ENCODE assay signal across 23 cellular contexts in genomic region chr19:36747750-36748149, GRCh38. TPM values are rescaled to one million over a fixed set of nuclear protein-coding genes. Genes with fewer than 3 reads are reported as not detected.
DNase-seq lines count a peak whose midpoint lies in the region; ATAC-seq and TF ChIP-seq lines count a peak whose summit lies in the region.
"Had no signal": no experiment of that assay in that cellular context is flagged by ENCODE, and none has a peak within 500 bp of the region (broad histone marks: within the 10 kb centered on the region; RNA-seq: fewer than 3 reads in every experiment).

No MANE protein-coding gene starts in this region.

- ATAC-seq in right lobe of liver: no peak
- no peak for ATAC-seq in HG03521 (IDR thresholded peaks at IDR 0.05; ENCODE audit: unreplicated experiment)
- ATAC-seq: PC-3 had no signal

- H3K9me3 ChIP-seq in liver (ENCODE audit: control insufficient read depth in 4 of 4, low read length in 3 of 4): peaks cover 52 to 81% (median 67%) of the 10 kb centered on the region in 4 donors
- H3K9me3 ChIP-seq in right lobe of liver: peaks cover 0 to 90% (median 39%) of the 10 kb centered on the region in 4 donors
- H3K9me3 ChIP-seq in muscle layer of duodenum (ENCODE audit: control insufficient read depth in 1 of 2, low read length in 2 of 2): peaks cover 75 to 95% of the 10 kb centered on the region in 2 donors

- H3K4me3 ChIP-seq in liver (ENCODE audit: low read depth in 1 of 3, low read length in 3 of 3): peak overlapping the region in 2 of 3 donors; percentile 25 to 79
- H3K4me3 ChIP-seq in right lobe of liver: no peak overlapping the region
- peak overlapping the region; percentile 43 for H3K4me3 ChIP-seq in coronary artery
- peak overlapping the region; percentile 40 to 51 for H3K4me3 ChIP-seq in muscle layer of duodenum (ENCODE audit: low read depth in 1 of 2, low read length in 2 of 2)
- H3K4me3 ChIP-seq: GM23248 had no signal

- H3K27me3 ChIP-seq in liver (ENCODE audit: control insufficient read depth in 4 of 4, insufficient read depth in 4 of 4, low read length in 3 of 4) (no peaks in the 10 kb centered on the region), right lobe of liver (no peaks in the 10 kb centered on the region), muscle layer of duodenum (ENCODE audit: low read depth, low read length) (no peaks in the 10 kb centered on the region)

- TF ChIP-seq CTCF in liver (IDR thresholded peaks at IDR 0.05; ENCODE audit: low read depth, low read length, missing input control) (no peak), right lobe of liver (IDR thresholded peaks at IDR 0.05) (no peak), coronary artery (IDR thresholded peaks at IDR 0.05) (no peak)

- DNase-seq in right lobe of liver (no peak), coronary artery (ENCODE audit: low spot score) (no peak), OCI-M2 (lab: John Stamatoyannopoulos, UW; ENCODE audit: unreplicated experiment) (no peak), superior temporal gyrus (ENCODE audit: extremely low spot score) (no peak), 8988T (no peak)
- DNase-seq: Caco-2; CD4-positive, CD25-positive, alpha-beta regulatory T cell; GM23248; HFFc6; IMR-90; Karpas-422; NCI-H1048; NCI-H1436; NCI-H1930; NCI-H226; NCI-H524; NCI-H82; PC-3 had no signal

- H3K36me3 ChIP-seq in liver (ENCODE audit: control insufficient read depth in 4 of 4, insufficient read depth in 3 of 4, low read depth in 1 of 4, low read length in 3 of 4) (peaks cover 13 to 52% (median 48%) of the 10 kb centered on the region in 4 donors), right lobe of liver (peaks cover 0 to 36% (median 6%) of the 10 kb centered on the region in 4 donors), muscle layer of duodenum (ENCODE audit: control insufficient read depth in 1 of 2, insufficient read depth in 2 of 2, low read length in 2 of 2) (peaks cover 19 to 93% of the 10 kb centered on the region in 2 donors)

- no peak for TF ChIP-seq POLR2A in right lobe of liver (IDR thresholded peaks at IDR 0.05)

- no peak for TF ChIP-seq RAD21 in liver (IDR thresholded peaks at IDR 0.05)

- intact Hi-C loops in right lobe of liver (cut with DNase I): no loop called here

- WGBS in liver: 98% methylated on average over 10 of the region's 10 CpGs
- WGBS in right lobe of liver (ENCODE audit: insufficient coverage, low coverage, low lambda C conversion rate, missing lambda C conversion rate): 99% methylated on average over 10 of the region's 10 CpGs

- H3K27ac ChIP-seq in liver (ENCODE audit: low read depth in 1 of 2, low read length in 2 of 2): no peak overlapping the region
- no peak overlapping the region for H3K27ac ChIP-seq in right lobe of liver
- no peak overlapping the region for H3K27ac ChIP-seq in coronary artery
- no peak overlapping the region for H3K27ac ChIP-seq in muscle layer of duodenum (ENCODE audit: low read length)
- H3K27ac ChIP-seq: 22Rv1, GM23248, RWPE1 had no signal

- H3K9ac ChIP-seq in liver (ENCODE audit: low read depth in 1 of 2, low read length in 2 of 2): no peak overlapping the region
- H3K9ac ChIP-seq: GM23248 had no signal

- no peaks in the 10 kb centered on the region for H3K4me1 ChIP-seq in liver (ENCODE audit: control insufficient read depth in 4 of 4, insufficient read depth in 4 of 4, low read length in 3 of 4)
- H3K4me1 ChIP-seq in right lobe of liver: no peaks in the 10 kb centered on the region
- H3K4me1 ChIP-seq in muscle layer of duodenum (ENCODE audit: control insufficient read depth in 1 of 2, insufficient read depth in 2 of 2, low read length in 2 of 2): no peaks in the 10 kb centered on the region

TF ChIP-seq in liver, 16 proteins besides CTCF, POLR2A, EP300 and RAD21:
- no peak for TF ChIP-seq SP1 (IDR thresholded peaks at IDR 0.05)
- no peak for TF ChIP-seq EGR1 (IDR thresholded peaks at IDR 0.05; ENCODE audit: low read depth in 2 of 2)
- TF ChIP-seq RXRA (IDR thresholded peaks at IDR 0.05): no peak
- TF ChIP-seq, protein P1, sequence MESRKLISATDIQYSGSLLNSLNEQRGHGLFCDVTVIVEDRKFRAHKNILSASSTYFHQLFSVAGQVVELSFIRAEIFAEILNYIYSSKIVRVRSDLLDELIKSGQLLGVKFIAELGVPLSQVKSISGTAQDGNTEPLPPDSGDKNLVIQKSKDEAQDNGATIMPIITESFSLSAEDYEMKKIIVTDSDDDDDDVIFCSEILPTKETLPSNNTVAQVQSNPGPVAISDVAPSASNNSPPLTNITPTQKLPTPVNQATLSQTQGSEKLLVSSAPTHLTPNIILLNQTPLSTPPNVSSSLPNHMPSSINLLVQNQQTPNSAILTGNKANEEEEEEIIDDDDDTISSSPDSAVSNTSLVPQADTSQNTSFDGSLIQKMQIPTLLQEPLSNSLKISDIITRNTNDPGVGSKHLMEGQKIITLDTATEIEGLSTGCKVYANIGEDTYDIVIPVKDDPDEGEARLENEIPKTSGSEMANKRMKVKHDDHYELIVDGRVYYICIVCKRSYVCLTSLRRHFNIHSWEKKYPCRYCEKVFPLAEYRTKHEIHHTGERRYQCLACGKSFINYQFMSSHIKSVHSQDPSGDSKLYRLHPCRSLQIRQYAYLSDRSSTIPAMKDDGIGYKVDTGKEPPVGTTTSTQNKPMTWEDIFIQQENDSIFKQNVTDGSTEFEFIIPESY (IDR thresholded peaks at IDR 0.05): no peak
- no peak for TF ChIP-seq NR2F2 (IDR thresholded peaks at IDR 0.05)
TF ChIP-seq in liver: peak in this region for 0.

RNA-seq across cellular contexts. Expression of gene ZNF850, which starts 24.9 kb away (rescaled TPM):
- 1 to 10 TPM; 3.2 to 5.0 TPM for total RNA-seq in liver
- under 1 TPM; 0.15 to 0.20 TPM for polyA plus RNA-seq in liver
- total RNA-seq in right lobe of liver: 1 to 10 TPM in 3 of 6 experiments, under 1 TPM in 3; 0.68 to 1.1 (median 0.96) TPM

Comparison
In these comparisons a context has a peak if more than half of its experiments do, and no peak if none do; other contexts are left out.
1. H3K4me3 ChIP-seq: peak in liver (2 of 3), coronary artery (single experiment) and muscle layer of duodenum (2 of 2); none in right lobe of liver (0 of 3).